In the genomic region with DNA sequence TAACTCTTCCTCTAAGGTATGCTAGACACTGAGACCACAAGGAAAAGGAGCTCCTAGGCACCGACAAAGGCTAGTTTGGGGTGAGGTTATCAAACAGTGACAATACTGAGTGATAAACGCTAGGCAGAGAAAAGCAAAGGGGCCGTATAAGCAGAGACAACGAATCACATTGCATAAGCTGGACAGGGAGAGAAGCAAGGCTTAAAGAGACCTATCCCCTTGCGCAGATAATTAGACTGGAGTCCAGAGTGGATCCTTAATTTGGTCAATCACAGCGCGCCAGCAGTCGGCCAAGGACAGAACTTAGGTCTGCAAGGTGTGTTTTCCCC, we compare ENCODE assay signal across 8 cellular contexts. TPM values are rescaled to one million over a fixed set of nuclear protein-coding genes. Genes with fewer than 3 reads are reported as not detected.
DNase-seq lines count a peak whose midpoint lies in the region; ATAC-seq and TF ChIP-seq lines count a peak whose summit lies in the region.

No MANE protein-coding gene starts in this region.

- peaks cover 11% of the 10 kb centered on the region for H3K4me1 ChIP-seq in ES-I3 (ENCODE audit: insufficient read depth, low read length)

- DNase-seq in choroid plexus epithelial cell (ENCODE audit: low read depth) (peak; percentile 44), midbrain (lab: John Stamatoyannopoulos, UW) (peak; percentile 35), cerebellum (ENCODE audit: low spot score) (no peak), middle frontal gyrus (ENCODE audit: extremely low spot score, low spot score) (no peak)

- no peak for TF ChIP-seq CTCF in choroid plexus epithelial cell (conservative IDR thresholded peaks at IDR 0.05; ENCODE audit: low read depth, low read length)

- H3K27ac ChIP-seq in KOPT-K1 (ENCODE audit: low read depth, low read length, poor library complexity, severe bottlenecking), result peak overlapping the region; percentile 65

- H3K9me3 ChIP-seq in ES-I3 (ENCODE audit: control insufficient read depth, insufficient read depth, low read length) (no peaks in the 10 kb centered on the region), KOPT-K1 (ENCODE audit: insufficient read depth, low read length, poor library complexity, severe bottlenecking) (no peaks in the 10 kb centered on the region)

- no peak for ATAC-seq in GM21576 (IDR thresholded peaks at IDR 0.05; ENCODE audit: unreplicated experiment)
- no peak for ATAC-seq in GM21526 (IDR thresholded peaks at IDR 0.05; ENCODE audit: low FRiP score, unreplicated experiment)

- H3K36me3 ChIP-seq in ES-I3 (ENCODE audit: insufficient read depth, low read length) (peaks cover 8% of the 10 kb centered on the region), KOPT-K1 (ENCODE audit: insufficient read depth, low read length) (peaks cover 38% of the 10 kb centered on the region)

- H3K9ac ChIP-seq in ES-I3 (ENCODE audit: low read depth, low read length), result peak overlapping the region; percentile 90

- peak overlapping the region; percentile 91 for H3K4me3 ChIP-seq in choroid plexus epithelial cell (ENCODE audit: low read depth, low read length)

RNA-seq across cellular contexts. Expression of a gene that starts 0.5 kb away (rescaled TPM):
- total RNA-seq in cerebellum, result 25.7 TPM

RNA-seq across cellular contexts. Expression of a gene that starts 50.9 kb away (rescaled TPM):
- total RNA-seq in cerebellum, result 141 TPM

Comparison
In these comparisons a context has a peak if more than half of its experiments do, and no peak if none do; other contexts are left out.
1. DNase-seq: peak in choroid plexus epithelial cell (single experiment) and midbrain (single experiment); none in cerebellum (single experiment) and middle frontal gyrus (single experiment).